Comparison of ENCODE assay signal across 9 cellular contexts in the genomic region with DNA sequence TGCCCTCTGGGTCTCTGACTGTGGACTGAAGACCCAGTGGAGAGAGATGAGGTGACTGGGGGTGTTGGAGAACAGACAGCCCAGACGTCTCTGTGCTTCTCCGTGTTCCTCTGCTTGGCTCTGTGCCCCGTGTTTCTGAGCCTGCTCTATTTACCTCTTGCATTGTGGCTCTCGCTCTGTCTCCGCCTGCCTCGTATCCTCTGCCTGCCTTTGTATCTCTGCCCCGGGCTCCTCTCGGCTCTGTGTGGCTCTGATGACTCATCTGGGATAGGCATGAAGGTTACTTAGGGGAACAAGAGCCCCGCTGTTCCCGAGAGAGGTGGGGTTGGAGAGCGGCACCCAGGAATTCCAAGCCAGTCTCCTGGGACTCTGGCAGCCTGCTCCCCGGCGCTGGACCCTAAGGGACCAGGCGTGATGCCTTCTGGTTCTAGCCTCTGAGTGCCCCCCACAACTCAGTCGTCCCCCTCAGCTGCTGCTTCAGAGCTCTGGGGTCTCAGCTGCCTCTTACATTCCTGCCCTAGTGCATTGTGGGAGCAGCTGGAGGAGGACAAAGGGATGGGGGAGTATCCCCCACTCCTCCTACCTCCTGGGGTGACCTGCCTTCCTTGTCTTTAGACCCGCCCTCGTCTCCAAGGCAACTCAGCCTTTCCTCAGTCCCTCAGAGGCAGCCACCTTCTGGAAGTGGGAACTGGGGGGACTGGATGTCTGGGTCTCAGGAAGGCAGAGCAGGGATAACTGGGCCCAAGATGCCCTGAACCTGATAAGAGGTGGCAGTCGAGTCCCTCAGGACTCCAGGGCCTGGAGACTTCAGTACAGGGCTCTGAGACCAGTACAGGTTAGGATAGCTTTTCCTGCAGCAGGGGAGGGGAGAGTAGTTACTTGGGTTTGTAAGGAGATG. TPM values are rescaled to one million over a fixed set of nuclear protein-coding genes. Genes with fewer than 3 reads are reported as not detected.
A peak's percentile ranks its signal among the peaks of the same experiment; 100 is the strongest.
DNase-seq lines count a peak whose midpoint lies in the region; ATAC-seq, FAIRE-seq and TF ChIP-seq lines count a peak whose summit lies in the region.
"Had no signal": no experiment of that assay in that cellular context is flagged by ENCODE, and none has a peak within 500 bp of the region (broad histone marks: within the 10 kb centered on the region; RNA-seq: fewer than 3 reads in every experiment).

No MANE protein-coding gene starts in this region.

- peak overlapping the region; percentile 86 for H3K27ac ChIP-seq in left ventricle myocardium inferior (replicated peaks)
- H3K27ac ChIP-seq in pancreas, result peak overlapping the region; percentile 42 to 96 (median 70)

- no peak for ATAC-seq in activated CD4-positive, CD25-positive, alpha-beta regulatory T cell treated with anti-CD3 and anti-CD28 coated beads, Interleukin-2, amount 50 U/mL, for 24 hours
- ATAC-seq in pancreas, result peak in 3 of 4 donors; percentile 1 to 16 (median 2)
- no peak for ATAC-seq in GM18520 (IDR thresholded peaks at IDR 0.05; ENCODE audit: unreplicated experiment)

- H3K4me3 ChIP-seq in left ventricle myocardium inferior (peak overlapping the region; percentile 87), pancreas (peak overlapping the region in 2 of 4 donors; percentile 73 to 75)

- no peaks in the 10 kb centered on the region for H3K9me3 ChIP-seq in left ventricle myocardium inferior (replicated peaks)
- H3K9me3 ChIP-seq in pancreas, result no peaks in the 10 kb centered on the region

- H3K27me3 ChIP-seq in left ventricle myocardium inferior (ENCODE audit: low read depth), result no peaks in the 10 kb centered on the region
- no peaks in the 10 kb centered on the region for H3K27me3 ChIP-seq in pancreas

- no peaks in the 10 kb centered on the region for H3K36me3 ChIP-seq in left ventricle myocardium inferior
- H3K36me3 ChIP-seq in pancreas, result peaks cover 0 to 28% (median 7%) of the 10 kb centered on the region in 3 donors

- intact Hi-C loops in left ventricle myocardium inferior (cut with micrococcal nuclease), result loop anchor here (10.0 kb wide), 1 partner anchor 141 kb away; a partner anchor contains a TSS
- intact Hi-C loops in pancreas (cut with DNase I), result loop anchor here in 1 of 3 donors (10.0 kb wide), 1 partner anchor 151 kb away; no protein-coding TSS in a partner anchor

- TF ChIP-seq CTCF in left ventricle myocardium inferior (IDR thresholded peaks at IDR 0.05; ENCODE audit: borderline replicate concordance), result no peak
- TF ChIP-seq CTCF in pancreas (IDR thresholded peaks at IDR 0.05), result no peak

- FAIRE-seq in pancreas (lab: Jason Lieb, UNC), result no peak
- FAIRE-seq: endometrium had no signal

- peak; percentile 26 for DNase-seq in activated CD4-positive, CD25-positive, alpha-beta regulatory T cell treated with anti-CD3 and anti-CD28 coated beads, Interleukin-2, amount 50 U/mL, for 72 hours
- DNase-seq in NCI-H345 treated with DMSO at 0.1 percent for 48 hours (lab: John Stamatoyannopoulos, UW; ENCODE audit: unreplicated experiment), result peak; percentile 58
- DNase-seq in amniotic epithelial cell (ENCODE audit: low read depth), result peak; percentile 90
- peak; percentile 48 for DNase-seq in left ventricle myocardium inferior
- DNase-seq in pancreas, result peak in 3 of 6 donors; percentile 33 to 46 (median 44)
- no peak for DNase-seq in GDM1 (lab: John Stamatoyannopoulos, UW)

- 16 to 24% methylated on average over 18 of the region's 18 CpGs for WGBS in pancreas, 2 donors

- H3K4me1 ChIP-seq in left ventricle myocardium inferior, result peaks cover 60% of the 10 kb centered on the region
- peaks cover 15 to 27% (median 20%) of the 10 kb centered on the region in 3 donors for H3K4me1 ChIP-seq in pancreas

RNA-seq across cellular contexts. Expression of a gene that starts 1.9 kb away (rescaled TPM):
- 28.2 TPM for total RNA-seq in left ventricle myocardium inferior
- total RNA-seq in pancreas, result 100 to 1,000 TPM in 4 of 6 donors, 10 to 100 TPM in 2; 92.7 to 160 (median 118) TPM
- polyA plus RNA-seq in pancreas, result 100 to 1,000 TPM; 103 to 149 TPM

RNA-seq across cellular contexts. Expression of a gene that starts 21.8 kb away (rescaled TPM):
- total RNA-seq in left ventricle myocardium inferior (23.0 TPM), pancreas (10 to 100 TPM in 5 of 6 donors, 1 to 10 TPM in 1; 9.4 to 23.2 (median 13.0) TPM)
- 10 to 100 TPM; 34.6 to 45.8 TPM for polyA plus RNA-seq in pancreas

RNA-seq across cellular contexts. Expression of a gene that starts 27.8 kb away (rescaled TPM):
- total RNA-seq in left ventricle myocardium inferior (21.0 TPM), pancreas (10 to 100 TPM; 11.3 to 25.8 (median 17.1) TPM)
- polyA plus RNA-seq in pancreas, result 10 to 100 TPM; 40.4 to 40.6 TPM

RNA-seq across cellular contexts. Expression of a gene that starts 45.7 kb away (rescaled TPM):
- total RNA-seq in left ventricle myocardium inferior, result not detected
- total RNA-seq in pancreas, result 1 to 10 TPM in 5 of 6 donors, under 1 TPM in 1; 0.83 to 6.6 (median 2.1) TPM
- 10 to 100 TPM; 14.4 to 22.9 TPM for polyA plus RNA-seq in pancreas

RNA-seq across cellular contexts. Expression of a gene that starts 54.5 kb away (rescaled TPM):
- total RNA-seq in left ventricle myocardium inferior (not detected), pancreas (1 to 10 TPM in 1 of 6 donors, under 1 TPM in 1, not detected in 4; 0.09 to 5.6 TPM)
- polyA plus RNA-seq in pancreas, result 1 to 10 TPM in 1 of 2 donors, under 1 TPM in 1; 0.04 to 1.2 TPM

Comparison
In these comparisons a context has a peak if more than half of its experiments do, and no peak if none do; other contexts are left out.
1. ATAC-seq: peak in pancreas (3 of 4); none in activated CD4-positive, CD25-positive, alpha-beta regulatory T cell treated with anti-CD3 and anti-CD28 coated beads, Interleukin-2, amount 50 U/mL, for 24 hours (0 of 2) and GM18520 (single experiment).